In genomic region chr1:68111804-68112436, GRCh38 we compare ENCODE assay signal across 8 cellular contexts.
A peak's percentile ranks its signal among the peaks of the same experiment; 100 is the strongest.
DNase-seq lines count a peak whose midpoint lies in the region; ATAC-seq and TF ChIP-seq lines count a peak whose summit lies in the region.

No MANE protein-coding gene starts in this region.

- WGBS in suprapubic skin: 29% methylated on average over 4 of the region's 5 CpGs

- DNase-seq in 8988T (peak; percentile 9), NCI-H524 treated with DMSO at 0.1 percent for 48 hours (lab: John Stamatoyannopoulos, UW) (peak; percentile 17), caudate nucleus (lab: John Stamatoyannopoulos, UW) (peak in 56 of 61 donors; percentile 16 to 94 (median 66)), kidney tubule cell (ENCODE audit: low spot score) (peak; percentile 71), suprapubic skin (ENCODE audit: low spot score in 2 of 2) (no peak), germinal center (ENCODE audit: low spot score) (no peak)

- H3K27ac ChIP-seq in caudate nucleus (ENCODE audit: low read depth, low read length): no peak overlapping the region
- H3K27ac ChIP-seq in suprapubic skin: no peak overlapping the region

- ATAC-seq in GM18909 (IDR thresholded peaks at IDR 0.05; ENCODE audit: poor library complexity, unreplicated experiment) (peak; percentile 43), GM18502 (IDR thresholded peaks at IDR 0.05; ENCODE audit: poor library complexity, unreplicated experiment) (no peak)

- H3K36me3 ChIP-seq in suprapubic skin: no peaks in the 10 kb centered on the region

- no peaks in the 10 kb centered on the region for H3K9me3 ChIP-seq in suprapubic skin

- H3K4me3 ChIP-seq in suprapubic skin: no peak overlapping the region

- H3K4me1 ChIP-seq in suprapubic skin: peaks cover 15% of the 10 kb centered on the region

- H3K27me3 ChIP-seq in suprapubic skin: no peaks in the 10 kb centered on the region

- no peak for TF ChIP-seq POLR2A in suprapubic skin (IDR thresholded peaks at IDR 0.05)

- TF ChIP-seq CTCF in suprapubic skin (IDR thresholded peaks at IDR 0.05): peak; percentile 25 to 56

- no peak for TF ChIP-seq EP300 in suprapubic skin (IDR thresholded peaks at IDR 0.05)

Comparison
In these comparisons a context has a peak if more than half of its experiments do, and no peak if none do; other contexts are left out.
1. DNase-seq: peak in 8988T (single experiment), NCI-H524 treated with DMSO at 0.1 percent for 48 hours (single experiment), caudate nucleus (56 of 61) and kidney tubule cell (single experiment); none in suprapubic skin (0 of 2) and germinal center (single experiment).